ENCODE assay signal across 8 cellular contexts in the genomic region with DNA sequence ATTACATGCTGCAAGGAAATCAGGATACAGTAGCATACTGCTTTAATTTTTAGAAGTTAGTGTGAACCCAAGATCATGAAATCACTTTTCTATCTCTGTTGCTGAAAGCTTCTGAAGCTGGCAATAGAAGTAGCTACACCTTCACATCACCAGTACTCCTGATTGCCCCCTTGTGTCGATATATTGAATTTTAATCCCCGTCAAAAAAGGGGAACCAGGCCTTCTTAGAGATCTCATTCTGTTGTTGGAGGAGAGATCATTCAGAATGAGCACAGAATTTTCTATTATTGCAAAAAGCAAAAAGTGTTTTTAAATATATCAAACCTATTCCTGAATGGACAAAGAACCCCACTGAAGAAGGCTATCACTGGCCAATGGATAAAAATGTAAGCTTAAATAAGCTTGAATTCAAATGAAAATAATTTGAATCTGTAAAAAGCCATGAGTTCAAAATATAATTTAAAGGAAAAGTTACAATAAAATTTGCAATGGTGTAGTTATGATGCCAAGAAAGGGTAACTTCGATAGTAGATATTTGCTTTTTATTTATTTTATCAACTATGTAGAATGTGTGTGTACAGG. TPM values are rescaled to one million over a fixed set of nuclear protein-coding genes. Genes with fewer than 3 reads are reported as not detected.
A peak's percentile ranks its signal among the peaks of the same experiment; 100 is the strongest.
DNase-seq lines count a peak whose midpoint lies in the region; ATAC-seq, FAIRE-seq and TF ChIP-seq lines count a peak whose summit lies in the region.

No MANE protein-coding gene starts in this region.

- H3K27ac ChIP-seq in dorsolateral prefrontal cortex (no peak overlapping the region), smooth muscle cell (ENCODE audit: low read depth) (no peak overlapping the region)

- no peaks in the 10 kb centered on the region for H3K79me2 ChIP-seq in smooth muscle cell (ENCODE audit: low read depth)

- peak in 42 of 56 donors; percentile 11 to 61 (median 32) for TF ChIP-seq CTCF in dorsolateral prefrontal cortex (IDR thresholded peaks at IDR 0.05 in 54 of 56, conservative IDR thresholded peaks at IDR 0.05 in 2 of 56; ENCODE audit: low read depth in 1 of 56, partially characterized antibody in 56 of 56)
- peak; percentile 52 for TF ChIP-seq CTCF in smooth muscle cell (IDR thresholded peaks at IDR 0.05; ENCODE audit: borderline replicate concordance, insufficient read depth, poor library complexity, severe bottlenecking)

- H3K4me3 ChIP-seq in dorsolateral prefrontal cortex, result no peak overlapping the region
- H3K4me3 ChIP-seq in smooth muscle cell, result no peak overlapping the region

- intact Hi-C loops in dorsolateral prefrontal cortex (cut with DNase I), result no loop called here

- DNase-seq in CMK (ENCODE audit: low read depth), result peak; percentile 5
- peak; percentile 80 for DNase-seq in NCI-H82 (lab: John Stamatoyannopoulos, UW)
- DNase-seq in dorsolateral prefrontal cortex, result no peak
- no peak for DNase-seq in smooth muscle cell (lab: John Stamatoyannopoulos, UW; ENCODE audit: unreplicated experiment)
- DNase-seq in DMS79 treated with DMSO at 0.1 percent for 48 hours (lab: John Stamatoyannopoulos, UW), result no peak
- no peak for DNase-seq in HTR-8/SVneo (ENCODE audit: insufficient read length, low spot score)

- no peaks in the 10 kb centered on the region for H3K36me3 ChIP-seq in smooth muscle cell (ENCODE audit: low read depth)

- no peaks in the 10 kb centered on the region for H3K27me3 ChIP-seq in dorsolateral prefrontal cortex
- H3K27me3 ChIP-seq in smooth muscle cell (ENCODE audit: low read depth), result no peaks in the 10 kb centered on the region

- peak; percentile 89 for ATAC-seq in GM18909 (IDR thresholded peaks at IDR 0.05; ENCODE audit: poor library complexity, unreplicated experiment)
- ATAC-seq in HG03135 (IDR thresholded peaks at IDR 0.05; ENCODE audit: unreplicated experiment), result peak; percentile 96

- H4K20me1 ChIP-seq in smooth muscle cell (ENCODE audit: low read depth), result no peaks in the 10 kb centered on the region

- no peaks in the 10 kb centered on the region for H3K9me3 ChIP-seq in smooth muscle cell (replicated peaks; ENCODE audit: low read depth)

- no peak overlapping the region for H3K4me2 ChIP-seq in smooth muscle cell

- H3K4me1 ChIP-seq in smooth muscle cell (ENCODE audit: low read depth), result no peaks in the 10 kb centered on the region

- no peak overlapping the region for H3K9ac ChIP-seq in smooth muscle cell (ENCODE audit: low read depth)

- no peak for FAIRE-seq in HTR-8/SVneo (lab: Jason Lieb, UNC)

- H3F3A ChIP-seq in smooth muscle cell (ENCODE audit: low read depth), result no peaks in the 10 kb centered on the region

- no peak overlapping the region for H2AFZ ChIP-seq in smooth muscle cell (ENCODE audit: low read depth)

- 19% methylated on average over 3 of the region's 3 CpGs for WGBS in smooth muscle cell (ENCODE audit: low lambda C conversion rate)

RNA-seq across cellular contexts. Expression of a gene that starts 39.7 kb away (rescaled TPM):
- total RNA-seq in dorsolateral prefrontal cortex (not detected), smooth muscle cell (not detected in 2 replicates)
- polyA plus RNA-seq in smooth muscle cell, result not detected in 2 replicates

Comparison
In these comparisons a context has a peak if more than half of its experiments do, and no peak if none do; other contexts are left out.
1. DNase-seq: peak in CMK (single experiment) and NCI-H82 (single experiment); none in dorsolateral prefrontal cortex (0 of 10), smooth muscle cell (single experiment), DMS79 treated with DMSO at 0.1 percent for 48 hours (single experiment) and HTR-8/SVneo (single experiment).